20 cellular contexts compared by ENCODE assay signal in genomic region chr19:21638776-21639175, GRCh38.
"Had no signal": no experiment of that assay in that cellular context is flagged by ENCODE, and none has a peak within 500 bp of the region (broad histone marks: within the 10 kb centered on the region; RNA-seq: fewer than 3 reads in every experiment).

No MANE protein-coding gene starts in this region.

- ATAC-seq: naive thymus-derived CD4-positive, alpha-beta T cell; natural killer cell treated with Interleukin-12 subunit alpha and Interleukin-12 subunit beta and Interleukin-15 and Interleukin-18, amount 100 ng/mL, for 72 hours; right lobe of liver; stimulated activated memory B cell treated with anti-CD40 and anti-IgM and Interleukin-4, amounts not matched to agents 10 μg/mL and 1 μg/mL and 100 μg/mL, for 72 hours had no signal

- DNase-seq: islet precursor cell; left ventricle myocardium inferior; mesendoderm; naive thymus-derived CD4-positive, alpha-beta T cell; ovary; right lobe of liver; stimulated activated CD4-positive, alpha-beta T cell treated with anti-CD3 and anti-CD28 coated beads, Interleukin-1b, Interleukin-23, amount 100 ng/mL, for 48 hours; stimulated activated CD4-positive, alpha-beta T cell treated with anti-CD3 and anti-CD28 coated beads, Interleukin-2, amount 100 ng/mL, for 48 hours; stimulated activated CD4-positive, alpha-beta T cell treated with anti-CD3 and anti-CD28 coated beads, Interleukin-4, amount 100 ng/mL, for 4 hours; stimulated activated CD8-positive, alpha-beta memory T cell treated with anti-CD3 and anti-CD28 coated beads, Interleukin-4, amount 100 ng/mL, for 48 hours; stimulated activated naive CD4-positive, alpha-beta T cell treated with Interleukin-2 at 50 U/mL for 16 hours; stomach; testis; thyroid gland; transverse colon; upper lobe of left lung had no signal

- H3K4me3 Mint-ChIP-seq: mesothelial cell of epicardium; naive thymus-derived CD4-positive, alpha-beta T cell; natural killer cell treated with Interleukin-12 subunit alpha and Interleukin-12 subunit beta and Interleukin-15 and Interleukin-18, amount 100 ng/mL, for 72 hours; stimulated activated memory B cell treated with anti-CD40 and anti-IgM and Interleukin-4, amounts not matched to agents 10 μg/mL and 1 μg/mL and 100 μg/mL, for 72 hours had no signal

- H3K27ac Mint-ChIP-seq: mesothelial cell of epicardium; naive thymus-derived CD4-positive, alpha-beta T cell; natural killer cell treated with Interleukin-12 subunit alpha and Interleukin-12 subunit beta and Interleukin-15 and Interleukin-18, amount 100 ng/mL, for 72 hours; progenitor cell of endocrine pancreas; stimulated activated memory B cell treated with anti-CD40 and anti-IgM and Interleukin-4, amounts not matched to agents 10 μg/mL and 1 μg/mL and 100 μg/mL, for 72 hours had no signal

- H3K4me1 Mint-ChIP-seq: mesothelial cell of epicardium; naive thymus-derived CD4-positive, alpha-beta T cell; stimulated activated memory B cell treated with anti-CD40 and anti-IgM and Interleukin-4, amounts not matched to agents 10 μg/mL and 1 μg/mL and 100 μg/mL, for 72 hours had no signal

- H3K36me3 Mint-ChIP-seq: natural killer cell treated with Interleukin-12 subunit alpha and Interleukin-12 subunit beta and Interleukin-15 and Interleukin-18, amount 100 ng/mL, for 72 hours; stimulated activated memory B cell treated with anti-CD40 and anti-IgM and Interleukin-4, amounts not matched to agents 10 μg/mL and 1 μg/mL and 100 μg/mL, for 72 hours had no signal

- H3K27me3 Mint-ChIP-seq: naive thymus-derived CD4-positive, alpha-beta T cell; natural killer cell treated with Interleukin-12 subunit alpha and Interleukin-12 subunit beta and Interleukin-15 and Interleukin-18, amount 100 ng/mL, for 72 hours; progenitor cell of endocrine pancreas; stimulated activated memory B cell treated with anti-CD40 and anti-IgM and Interleukin-4, amounts not matched to agents 10 μg/mL and 1 μg/mL and 100 μg/mL, for 72 hours had no signal
